1 cellular context compared by ENCODE assay signal in the genomic region with DNA sequence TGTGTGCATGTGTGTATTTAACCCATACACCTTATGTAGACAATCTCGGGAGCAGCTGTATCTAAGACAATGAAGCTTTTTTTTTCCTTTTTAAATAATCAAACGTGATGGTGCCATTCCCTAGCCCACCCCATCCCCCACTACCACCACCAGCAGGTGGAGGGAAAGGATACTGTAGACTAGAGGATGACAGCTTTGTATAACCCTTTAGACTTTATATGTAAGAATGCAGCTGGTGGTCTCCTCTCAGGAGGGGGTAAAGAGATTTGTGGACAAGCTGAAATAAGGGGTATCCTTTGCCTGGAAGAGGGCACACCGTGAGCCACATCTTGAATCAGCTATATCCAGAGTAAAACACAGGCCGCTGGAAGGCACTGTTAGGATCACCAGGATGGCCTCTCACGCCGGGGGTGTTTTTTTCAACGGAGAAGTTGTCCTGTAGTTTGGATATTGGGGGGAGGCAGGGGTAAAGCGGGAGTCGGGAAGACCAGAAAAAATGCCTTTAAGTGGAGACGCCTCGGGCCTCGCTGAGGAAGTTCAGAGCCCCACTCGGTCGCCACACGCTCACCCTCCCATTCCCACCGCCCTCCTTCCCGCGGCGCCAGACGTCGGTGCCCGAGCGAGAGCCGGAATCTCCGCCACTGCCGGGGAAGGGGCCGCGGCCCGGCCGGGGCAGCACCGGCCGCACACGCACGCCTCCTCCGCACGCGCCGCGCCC.
TF ChIP-seq lines count a peak whose summit lies in the region.

No MANE protein-coding gene starts in this region.

TF ChIP-seq in HCT116, 20 proteins besides CTCF, POLR2A, EP300 and RAD21 (continued from another document):
- TF ChIP-seq ZFX (IDR thresholded peaks at IDR 0.05) = no peak
- no peak for TF ChIP-seq ELF1 (IDR thresholded peaks at IDR 0.05; ENCODE audit: borderline replicate concordance, low read depth)
